In the genomic region with DNA sequence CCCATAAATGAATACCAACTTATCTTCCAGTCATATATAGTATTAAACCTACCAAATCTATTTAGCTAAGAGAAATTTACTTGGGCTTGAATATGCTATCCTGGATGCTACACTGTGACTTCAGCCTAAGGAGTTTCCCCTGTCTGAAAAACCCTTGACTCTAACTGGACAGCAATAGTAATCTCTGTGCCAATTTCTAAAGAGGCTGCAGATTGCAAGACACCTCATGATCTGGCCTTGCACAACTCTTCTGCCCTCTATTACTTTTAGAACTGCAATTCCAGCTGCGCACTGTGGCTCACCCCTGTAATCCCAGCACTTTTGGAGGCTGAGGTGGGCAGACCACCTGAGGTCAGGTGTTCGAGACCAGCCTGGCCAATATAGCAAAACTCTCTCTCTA, we compare ENCODE assay signal across 29 cellular contexts.
"Had no signal": no experiment of that assay in that cellular context is flagged by ENCODE, and none has a peak within 500 bp of the region (broad histone marks: within the 10 kb centered on the region; RNA-seq: fewer than 3 reads in every experiment).

No MANE protein-coding gene starts in this region.

- H3K36me3 ChIP-seq: neutrophil, ovary, right lobe of liver, sigmoid colon, stomach, thoracic aorta, thyroid gland, tibial nerve, upper lobe of left lung, vagina had no signal

- H3K27ac Mint-ChIP-seq: natural killer cell treated with Interleukin-12 subunit alpha and Interleukin-12 subunit beta and Interleukin-15 and Interleukin-18, amount 100 ng/mL, for 72 hours; nephron progenitor cell; progenitor cell of endocrine pancreas; stimulated activated effector memory CD8-positive, alpha-beta T cell treated with anti-CD3 and anti-CD28 coated beads, Interleukin-12 subunit alpha, Interleukin-12 subunit beta, amount 100 ng/mL, for 72 hours; stimulated activated naive B cell treated with anti-CD40 and anti-IgM and Interleukin-4, amounts not matched to agents 10 μg/mL and 1 μg/mL and 100 μg/mL, for 72 hours; stimulated activated naive CD8-positive, alpha-beta T cell treated with anti-CD3 and anti-CD28 coated beads, Interleukin-15, Interleukin-2, amounts not matched to agents 100 ng/mL and 50 ng/mL, for 24 hours had no signal

- H3K4me3 Mint-ChIP-seq: natural killer cell treated with Interleukin-12 subunit alpha and Interleukin-12 subunit beta and Interleukin-15 and Interleukin-18, amount 100 ng/mL, for 72 hours; nephron progenitor cell; neural crest cell; stimulated activated effector memory CD8-positive, alpha-beta T cell treated with anti-CD3 and anti-CD28 coated beads, Interleukin-12 subunit alpha, Interleukin-12 subunit beta, amount 100 ng/mL, for 72 hours; stimulated activated naive B cell treated with anti-CD40 and anti-IgM and Interleukin-4, amounts not matched to agents 10 μg/mL and 1 μg/mL and 100 μg/mL, for 72 hours; stimulated activated naive CD8-positive, alpha-beta T cell treated with anti-CD3 and anti-CD28 coated beads, Interleukin-15, Interleukin-2, amounts not matched to agents 100 ng/mL and 50 ng/mL, for 24 hours had no signal

- H3K9me3 ChIP-seq: neutrophil, ovary, psoas muscle, right lobe of liver, sigmoid colon, stomach, thoracic aorta, thyroid gland, tibial nerve, upper lobe of left lung, vagina had no signal

- H3K36me3 Mint-ChIP-seq: natural killer cell treated with Interleukin-12 subunit alpha and Interleukin-12 subunit beta and Interleukin-15 and Interleukin-18, amount 100 ng/mL, for 72 hours; stimulated activated effector memory CD8-positive, alpha-beta T cell treated with anti-CD3 and anti-CD28 coated beads, Interleukin-12 subunit alpha, Interleukin-12 subunit beta, amount 100 ng/mL, for 72 hours; stimulated activated naive B cell treated with anti-CD40 and anti-IgM and Interleukin-4, amounts not matched to agents 10 μg/mL and 1 μg/mL and 100 μg/mL, for 72 hours had no signal

- H3K27me3 ChIP-seq: neutrophil, ovary, right lobe of liver, sigmoid colon, stomach, thyroid gland, tibial nerve, upper lobe of left lung, vagina had no signal

- H3K4me1 Mint-ChIP-seq: nephron progenitor cell; neural crest cell; stimulated activated effector memory CD8-positive, alpha-beta T cell treated with anti-CD3 and anti-CD28 coated beads, Interleukin-12 subunit alpha, Interleukin-12 subunit beta, amount 100 ng/mL, for 72 hours; stimulated activated naive B cell treated with anti-CD40 and anti-IgM and Interleukin-4, amounts not matched to agents 10 μg/mL and 1 μg/mL and 100 μg/mL, for 72 hours had no signal

- H3K27me3 Mint-ChIP-seq: natural killer cell treated with Interleukin-12 subunit alpha and Interleukin-12 subunit beta and Interleukin-15 and Interleukin-18, amount 100 ng/mL, for 72 hours; progenitor cell of endocrine pancreas; stimulated activated naive B cell treated with anti-CD40 and anti-IgM and Interleukin-4, amounts not matched to agents 10 μg/mL and 1 μg/mL and 100 μg/mL, for 72 hours; stimulated activated naive CD8-positive, alpha-beta T cell treated with anti-CD3 and anti-CD28 coated beads, Interleukin-15, Interleukin-2, amounts not matched to agents 100 ng/mL and 50 ng/mL, for 24 hours had no signal

- H3K9me3 Mint-ChIP-seq: nephron progenitor cell, neural crest cell had no signal

- DNase-seq: nephron progenitor cell; nucleus accumbens; ovary; posterior cingulate gyrus; psoas muscle; right cardiac atrium; right lobe of liver; sigmoid colon; small intestine; stimulated activated CD4-positive, alpha-beta T cell treated with anti-CD3 and anti-CD28 coated beads, Interleukin-15, amount 100 ng/mL, for 24 hours; stimulated activated CD4-positive, alpha-beta T cell treated with anti-CD3 and anti-CD28 coated beads, Interleukin-2, amount 100 ng/mL, for 24 hours; stimulated activated CD4-positive, alpha-beta T cell treated with anti-CD3 and anti-CD28 coated beads, Interleukin-2, amount 100 ng/mL, for 48 hours; stimulated activated CD4-positive, alpha-beta T cell treated with anti-CD3 and anti-CD28 coated beads, Interleukin-4, amount 100 ng/mL, for 24 hours; stimulated activated naive B cell treated with anti-CD40 and anti-IgM and Interleukin-4, amounts not matched to agents 10 μg/mL and 1 μg/mL and 100 μg/mL, for 72 hours; stimulated activated naive CD4-positive, alpha-beta T cell treated with Interleukin-2 at 50 U/mL for 16 hours; stomach; thyroid gland; trophoblast cell; upper lobe of left lung had no signal

- H3K4me1 ChIP-seq: parathyroid adenoma, psoas muscle, right lobe of liver, sigmoid colon, stomach, thyroid gland, tibial nerve, upper lobe of left lung, vagina had no signal

- H3K27ac ChIP-seq: neutrophil, ovary, parathyroid adenoma, psoas muscle, right lobe of liver, sigmoid colon, stomach, thoracic aorta, thyroid gland, tibial nerve, upper lobe of left lung, vagina had no signal

- ATAC-seq: natural killer cell treated with Interleukin-12 subunit alpha and Interleukin-12 subunit beta and Interleukin-15 and Interleukin-18, amount 100 ng/mL, for 72 hours; psoas muscle; right cardiac atrium; right lobe of liver; stimulated activated effector memory CD8-positive, alpha-beta T cell treated with anti-CD3 and anti-CD28 coated beads, Interleukin-12 subunit alpha, Interleukin-12 subunit beta, amount 100 ng/mL, for 72 hours; stimulated activated naive B cell treated with anti-CD40 and anti-IgM and Interleukin-4, amounts not matched to agents 10 μg/mL and 1 μg/mL and 100 μg/mL, for 72 hours had no signal

- H3K4me3 ChIP-seq: ovary, psoas muscle, right lobe of liver, sigmoid colon, stomach, thoracic aorta, thyroid gland, tibial nerve, upper lobe of left lung, vagina had no signal
